Comparison of ENCODE assay signal across 8 cellular contexts in the genomic region with DNA sequence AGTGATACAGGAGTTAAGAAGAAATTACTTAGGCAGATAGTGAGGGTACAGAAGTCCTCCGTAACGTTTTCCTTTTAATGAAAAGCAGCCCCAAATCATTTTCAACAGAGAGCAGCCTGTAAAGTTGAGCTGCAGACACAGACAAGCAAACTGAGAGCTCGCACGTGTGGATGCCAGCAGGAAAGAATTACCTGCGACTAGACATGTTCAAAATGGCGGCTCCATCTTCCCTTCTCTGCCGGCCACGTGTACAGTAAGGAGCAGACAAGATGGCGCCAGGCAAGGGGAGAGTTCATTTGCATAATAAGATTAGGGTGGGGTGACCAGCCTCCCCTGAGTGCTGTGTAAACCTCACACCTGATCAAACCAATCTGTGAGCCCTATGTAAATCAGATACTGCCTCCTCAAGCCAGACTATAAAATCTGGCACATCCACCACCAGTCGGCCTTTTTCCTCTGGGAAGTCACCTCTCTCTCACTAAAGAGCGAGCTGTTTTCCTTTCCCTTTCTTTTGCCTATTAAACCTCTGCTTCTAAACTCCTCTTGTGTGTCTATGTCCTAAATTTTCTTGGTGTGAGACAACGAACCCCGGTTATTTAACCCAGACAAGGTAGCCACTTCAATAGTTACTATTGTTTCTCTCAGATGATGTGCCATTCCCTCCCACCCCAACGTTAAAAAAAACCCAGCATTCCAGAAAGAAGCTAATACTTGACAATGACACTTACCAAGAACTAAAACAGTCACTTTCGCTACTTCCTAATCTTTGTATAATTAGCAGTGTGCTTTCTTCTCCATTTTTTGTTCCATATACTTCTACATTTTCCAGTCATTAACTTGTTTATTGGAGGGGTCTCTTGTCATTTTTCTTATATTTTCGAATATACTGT. TPM values are rescaled to one million over a fixed set of nuclear protein-coding genes. Genes with fewer than 3 reads are reported as not detected.
A peak's percentile ranks its signal among the peaks of the same experiment; 100 is the strongest.
DNase-seq lines count a peak whose midpoint lies in the region; ATAC-seq and TF ChIP-seq lines count a peak whose summit lies in the region.
"Had no signal": no experiment of that assay in that cellular context is flagged by ENCODE, and none has a peak within 500 bp of the region (broad histone marks: within the 10 kb centered on the region; RNA-seq: fewer than 3 reads in every experiment).

No MANE protein-coding gene starts in this region.

- 76 to 86% (median 81%) methylated on average over 16 of the region's 16 CpGs for WGBS in psoas muscle, 3 donors

- no peak for ATAC-seq in GM23338
- ATAC-seq in psoas muscle, result no peak
- ATAC-seq in CD8-positive, alpha-beta T cell, result no peak

- POLR2A ChIA-PET in CD8-positive, alpha-beta T cell (lab: Charles Lee), result interaction anchor here (1.0 to 2.8 kb wide), 6 partner anchors 9 to 70 kb away, joined by 4 to 39 read pairs (median 6); partner anchors contain the start of gene DUSP10

- no peak overlapping the region for H3K27ac Mint-ChIP-seq in GM23338
- no peak overlapping the region for H3K27ac Mint-ChIP-seq in CD8-positive, alpha-beta T cell

- H4K20me1 ChIP-seq in GM23338 (replicated peaks; ENCODE audit: insufficient read depth), result no peaks in the 10 kb centered on the region

- H3K27me3 ChIP-seq in GM23338 (ENCODE audit: insufficient read depth) (peaks cover 46% of the 10 kb centered on the region), psoas muscle (ENCODE audit: insufficient read depth in 3 of 3, low read length in 2 of 3) (no peaks in the 10 kb centered on the region)
- no peaks in the 10 kb centered on the region for H3K27me3 ChIP-seq in CD8-positive, alpha-beta T cell (ENCODE audit: insufficient read depth, low read length)

- TF ChIP-seq CTCF in GM23338 (conservative IDR thresholded peaks at IDR 0.05; ENCODE audit: low read depth in 2 of 2), result no peak
- no peak for TF ChIP-seq CTCF in psoas muscle (IDR thresholded peaks at IDR 0.05)
- TF ChIP-seq CTCF in CD8-positive, alpha-beta T cell (IDR thresholded peaks at IDR 0.05), result no peak

- H3K4me3 ChIP-seq in GM23338, result 0 out of 2 replicates have a peak overlapping the region, but pooled peaks have one; percentile 7
- no peak overlapping the region for H3K4me3 ChIP-seq in psoas muscle
- H3K4me3 ChIP-seq in CD8-positive, alpha-beta T cell (ENCODE audit: low read depth, low read length), result no peak overlapping the region

- intact Hi-C loops in psoas muscle (cut with DNase I), result no loop called here
- intact Hi-C loops in CD8-positive, alpha-beta T cell (cut with DNase I, micrococcal nuclease), result loop anchor here (2.0 to 5.0 kb wide), 3 partner anchors 14 to 63 kb away; no protein-coding TSS in a partner anchor

- DNase-seq in GM23338 (ENCODE audit: low spot score) (peak; percentile 8), NCI-H2196 (lab: John Stamatoyannopoulos, UW; ENCODE audit: unreplicated experiment) (peak; percentile 77), psoas muscle (no peak), glomerular visceral epithelial cell (ENCODE audit: extremely low spot score) (no peak), NAMALWA (ENCODE audit: low spot score) (no peak)
- no peak for DNase-seq in CD8-positive, alpha-beta T cell
- DNase-seq: activated CD4-positive, alpha-beta memory T cell treated with anti-CD3 and anti-CD28 coated beads, Interleukin-2, amount 10 ng/mL, durations not matched to agents 7 days and 5 days had no signal

- peaks cover 15% of the 10 kb centered on the region; the same call in 2 of the 3 replicates for H3K36me3 Mint-ChIP-seq in GM23338 (ENCODE audit: low read depth)
- no peaks in the 10 kb centered on the region for H3K36me3 Mint-ChIP-seq in CD8-positive, alpha-beta T cell

- peaks cover 57% of the 10 kb centered on the region for H3K4me1 Mint-ChIP-seq in GM23338
- peaks cover 69% of the 10 kb centered on the region for H3K4me1 Mint-ChIP-seq in CD8-positive, alpha-beta T cell (ENCODE audit: low read depth)

- peaks cover 19% of the 10 kb centered on the region for H3K9me3 Mint-ChIP-seq in GM23338
- no peaks in the 10 kb centered on the region for H3K9me3 Mint-ChIP-seq in CD8-positive, alpha-beta T cell

- H3K4me2 ChIP-seq in GM23338, result peak overlapping the region; percentile 25

- H3K4me1 ChIP-seq in GM23338 (ENCODE audit: insufficient read depth) (peaks cover 39% of the 10 kb centered on the region), psoas muscle (peaks cover 43% of the 10 kb centered on the region)
- H3K4me1 ChIP-seq in CD8-positive, alpha-beta T cell (ENCODE audit: insufficient read depth, low read length), result peaks cover 37% of the 10 kb centered on the region

- no peak overlapping the region for H3K27ac ChIP-seq in GM23338 (ENCODE audit: low read depth)
- H3K27ac ChIP-seq in cingulate gyrus (ENCODE audit: low read depth, low read length), result peak overlapping the region; percentile 57
- peak overlapping the region; percentile 3 for H3K27ac ChIP-seq in psoas muscle
- no peak overlapping the region for H3K27ac ChIP-seq in CD8-positive, alpha-beta T cell (ENCODE audit: low read depth, low read length)

- CTCF ChIA-PET in CD8-positive, alpha-beta T cell (lab: Charles Lee), result interaction anchor here (1.0 kb wide), 1 partner anchor 10 kb away, joined by 4 read pairs; no protein-coding TSS in a partner anchor

- H3K4me3 Mint-ChIP-seq in GM23338, result no peak overlapping the region; the same call in 2 of the 3 replicates
- no peak overlapping the region for H3K4me3 Mint-ChIP-seq in CD8-positive, alpha-beta T cell
- H3K4me3 Mint-ChIP-seq: activated CD4-positive, alpha-beta memory T cell treated with anti-CD3 and anti-CD28 coated beads, Interleukin-2, amount 10 ng/mL, durations not matched to agents 7 days and 5 days had no signal

- H3K36me3 ChIP-seq in GM23338 (ENCODE audit: insufficient read depth), result no peaks in the 10 kb centered on the region; the same call in 1 of the 2 replicates
- H3K36me3 ChIP-seq in psoas muscle (ENCODE audit: insufficient read depth in 1 of 2, low read depth in 1 of 2), result no peaks in the 10 kb centered on the region
- H3K36me3 ChIP-seq in CD8-positive, alpha-beta T cell (ENCODE audit: insufficient read depth, low read length), result no peaks in the 10 kb centered on the region

- no peaks in the 10 kb centered on the region for H3K9me3 ChIP-seq in psoas muscle
- no peaks in the 10 kb centered on the region for H3K9me3 ChIP-seq in CD8-positive, alpha-beta T cell (ENCODE audit: low read length)

- H3F3A ChIP-seq in GM23338 (replicated peaks; ENCODE audit: low read depth), result no peaks in the 10 kb centered on the region

- no peaks in the 10 kb centered on the region for H3K79me2 ChIP-seq in GM23338 (replicated peaks; ENCODE audit: insufficient read depth)

- peaks cover 44% of the 10 kb centered on the region for H3K27me3 Mint-ChIP-seq in GM23338 (ENCODE audit: insufficient read depth, low read depth, poor library complexity)
- H3K27me3 Mint-ChIP-seq in CD8-positive, alpha-beta T cell (ENCODE audit: low read depth), result no peaks in the 10 kb centered on the region
- H3K27me3 Mint-ChIP-seq: activated CD4-positive, alpha-beta memory T cell treated with anti-CD3 and anti-CD28 coated beads, Interleukin-2, amount 10 ng/mL, durations not matched to agents 7 days and 5 days had no signal

- no peak overlapping the region for H2AFZ ChIP-seq in GM23338

- peaks cover 3% of the 10 kb centered on the region; the same call in 1 of the 2 replicates for H3K9me2 ChIP-seq in GM23338 (ENCODE audit: insufficient read depth)

TF ChIP-seq in GM23338, 12 proteins besides CTCF, POLR2A, EP300 and RAD21 (continues in another document):
- TF ChIP-seq EZH2phosphoT487 (IDR thresholded peaks at IDR 0.05; ENCODE audit: unreplicated experiment), result no peak
- TF ChIP-seq REST (IDR thresholded peaks at IDR 0.05; ENCODE audit: unreplicated experiment), result no peak
- no peak for TF ChIP-seq CREB1 (CRISPR knock-in tag; IDR thresholded peaks at IDR 0.05; ENCODE audit: low read depth)
- TF ChIP-seq, protein P1, sequence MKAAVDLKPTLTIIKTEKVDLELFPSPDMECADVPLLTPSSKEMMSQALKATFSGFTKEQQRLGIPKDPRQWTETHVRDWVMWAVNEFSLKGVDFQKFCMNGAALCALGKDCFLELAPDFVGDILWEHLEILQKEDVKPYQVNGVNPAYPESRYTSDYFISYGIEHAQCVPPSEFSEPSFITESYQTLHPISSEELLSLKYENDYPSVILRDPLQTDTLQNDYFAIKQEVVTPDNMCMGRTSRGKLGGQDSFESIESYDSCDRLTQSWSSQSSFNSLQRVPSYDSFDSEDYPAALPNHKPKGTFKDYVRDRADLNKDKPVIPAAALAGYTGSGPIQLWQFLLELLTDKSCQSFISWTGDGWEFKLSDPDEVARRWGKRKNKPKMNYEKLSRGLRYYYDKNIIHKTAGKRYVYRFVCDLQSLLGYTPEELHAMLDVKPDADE (IDR thresholded peaks at IDR 0.05), result no peak
- no peak for TF ChIP-seq NANOG (IDR thresholded peaks at IDR 0.05; ENCODE audit: borderline replicate concordance)
- no peak for TF ChIP-seq STAT1 (IDR thresholded peaks at IDR 0.05; ENCODE audit: unreplicated experiment)
- TF ChIP-seq JUNB (IDR thresholded peaks at IDR 0.05; ENCODE audit: unreplicated experiment), result no peak

RNA-seq across cellular contexts. Expression of gene DUSP10, which starts 27.4 kb away (rescaled TPM):
- 1.0 and 1.5 TPM in 2 replicates for total RNA-seq in GM23338 (2014; rRNA removed; shearing (Covaris generic))
- polyA plus RNA-seq in GM23338 (2016; fragmentation: Nextera tagmentation; extraction: Ambion mirVana) (1.1 and 1.6 TPM in 2 replicates), psoas muscle (1 to 10 TPM; 4.7 to 6.1 (median 4.8) TPM)
- total RNA-seq in psoas muscle, result 10 to 100 TPM in 2 of 4 donors, 1 to 10 TPM in 2; 5.2 to 15.5 (median 9.3) TPM
- total RNA-seq in CD8-positive, alpha-beta T cell, result 10 to 100 TPM; 63.0 to 64.3 TPM

Comparison
In these comparisons a context has a peak if more than half of its experiments do, and no peak if none do; other contexts are left out.
1. DNase-seq: peak in GM23338 (single experiment) and NCI-H2196 (single experiment); none in psoas muscle (0 of 2), glomerular visceral epithelial cell (single experiment), NAMALWA (single experiment) and CD8-positive, alpha-beta T cell (0 of 7).
2. H3K27ac ChIP-seq: peak in cingulate gyrus (single experiment) and psoas muscle (single experiment); none in GM23338 (single experiment) and CD8-positive, alpha-beta T cell (single experiment).
3. intact Hi-C loops: an anchor here in CD8-positive, alpha-beta T cell (2.0 to 5.0 kb wide); none called in psoas muscle.